9 cellular contexts compared by ENCODE assay signal in genomic region chr19:10552596-10553053, GRCh38. TPM values are rescaled to one million over a fixed set of nuclear protein-coding genes. Genes with fewer than 3 reads are reported as not detected.
DNase-seq lines count a peak whose midpoint lies in the region; ATAC-seq and TF ChIP-seq lines count a peak whose summit lies in the region.
"Had no signal": no experiment of that assay in that cellular context is flagged by ENCODE, and none has a peak within 500 bp of the region (broad histone marks: within the 10 kb centered on the region; RNA-seq: fewer than 3 reads in every experiment).

No MANE protein-coding gene starts in this region.

- intact Hi-C loops in natural killer cell (cut with micrococcal nuclease): loop anchor here (1.0 to 2.0 kb wide), 2 partner anchors 14 to 42 kb away; partner anchors contain the start of gene KRI1

- DNase-seq in NCI-H1417 (lab: John Stamatoyannopoulos, UW) (peak in 2 of 3 experiments; percentile 22 to 23), NCI-H1417 treated with DMSO at 0.1 percent for 48 hours (lab: John Stamatoyannopoulos, UW) (no peak), natural killer cell (peak; percentile 27), NCI-H1105 (lab: John Stamatoyannopoulos, UW) (no peak), NCI-H526 treated with DMSO at 0.1 percent for 48 hours (lab: John Stamatoyannopoulos, UW) (no peak)
- DNase-seq: glutamatergic neuron had no signal

- peak overlapping the region; percentile 35 for H3K27ac Mint-ChIP-seq in activated naive CD4-positive, alpha-beta T cell treated with anti-CD3 and anti-CD28 coated beads, Interleukin-2, amount 50 U/mL, for 24 hours
- peak overlapping the region; percentile 94 for H3K27ac Mint-ChIP-seq in natural killer cell

- ATAC-seq in natural killer cell (peak; percentile 10 to 21 (median 13)), HG03175 (IDR thresholded peaks at IDR 0.05; ENCODE audit: unreplicated experiment) (no peak)

- H3K4me3 Mint-ChIP-seq in activated naive CD4-positive, alpha-beta T cell treated with anti-CD3 and anti-CD28 coated beads, Interleukin-2, amount 50 U/mL, for 24 hours: no peak overlapping the region
- peak overlapping the region; percentile 75 for H3K4me3 Mint-ChIP-seq in natural killer cell

- peaks cover 92% of the 10 kb centered on the region for H3K36me3 ChIP-seq in KOPT-K1 (ENCODE audit: insufficient read depth, low read length)

- H3K4me1 Mint-ChIP-seq in activated naive CD4-positive, alpha-beta T cell treated with anti-CD3 and anti-CD28 coated beads, Interleukin-2, amount 50 U/mL, for 24 hours: peaks cover 51% of the 10 kb centered on the region
- peaks cover 30 to 50% of the 10 kb centered on the region in 2 donors for H3K4me1 Mint-ChIP-seq in natural killer cell

- H3K27ac ChIP-seq in KOPT-K1 (ENCODE audit: low read depth, low read length, poor library complexity, severe bottlenecking): peak overlapping the region; percentile 99

- H3K36me3 Mint-ChIP-seq in activated naive CD4-positive, alpha-beta T cell treated with anti-CD3 and anti-CD28 coated beads, Interleukin-2, amount 50 U/mL, for 24 hours: peaks cover 5% of the 10 kb centered on the region
- no peaks in the 10 kb centered on the region for H3K36me3 Mint-ChIP-seq in natural killer cell

- TF ChIP-seq CTCF in natural killer cell (IDR thresholded peaks at IDR 0.05): no peak

- no peaks in the 10 kb centered on the region for H3K27me3 Mint-ChIP-seq in activated naive CD4-positive, alpha-beta T cell treated with anti-CD3 and anti-CD28 coated beads, Interleukin-2, amount 50 U/mL, for 24 hours
- H3K27me3 Mint-ChIP-seq in natural killer cell (ENCODE audit: low read depth in 2 of 2): no peaks in the 10 kb centered on the region

- no peaks in the 10 kb centered on the region for H3K9me3 Mint-ChIP-seq in activated naive CD4-positive, alpha-beta T cell treated with anti-CD3 and anti-CD28 coated beads, Interleukin-2, amount 50 U/mL, for 24 hours
- no peaks in the 10 kb centered on the region for H3K9me3 Mint-ChIP-seq in natural killer cell

- no peaks in the 10 kb centered on the region for H3K9me3 ChIP-seq in KOPT-K1 (ENCODE audit: insufficient read depth, low read length, poor library complexity, severe bottlenecking)

RNA-seq across cellular contexts. Expression of gene ATG4D, which starts 8.9 kb away (rescaled TPM):
- total RNA-seq in natural killer cell: 100 to 1,000 TPM; 128 to 155 (median 138) TPM

RNA-seq across cellular contexts. Expression of gene KRI1, which starts 13.2 kb away (rescaled TPM):
- total RNA-seq in natural killer cell: 10 to 100 TPM; 36.6 to 53.0 (median 49.5) TPM

RNA-seq across cellular contexts. Expression of gene CDKN2D, which starts 16.2 kb away (rescaled TPM):
- total RNA-seq in natural killer cell: 100 to 1,000 TPM in 2 of 3 donors, 10 to 100 TPM in 1; 82.7 to 102 (median 101) TPM

RNA-seq across cellular contexts. Expression of gene AP1M2, which starts 34.5 kb away (rescaled TPM):
- 1 to 10 TPM in 1 of 3 donors, not detected in 2; 1.3 TPM for total RNA-seq in natural killer cell

RNA-seq across cellular contexts. Expression of gene S1PR5, which starts 35.4 kb away (rescaled TPM):
- total RNA-seq in natural killer cell: 100 to 1,000 TPM; 307 to 433 (median 368) TPM

Comparison
In these comparisons a context has a peak if more than half of its experiments do, and no peak if none do; other contexts are left out.
1. DNase-seq: peak in NCI-H1417 (2 of 3) and natural killer cell (single experiment); none in NCI-H1417 treated with DMSO at 0.1 percent for 48 hours (single experiment), NCI-H1105 (single experiment) and NCI-H526 treated with DMSO at 0.1 percent for 48 hours (single experiment).